Comparison of ENCODE assay signal across 34 cellular contexts in genomic region chr1:2935184-2935583, GRCh38.
"Had no signal": no experiment of that assay in that cellular context is flagged by ENCODE, and none has a peak within 500 bp of the region (broad histone marks: within the 10 kb centered on the region; RNA-seq: fewer than 3 reads in every experiment).

No MANE protein-coding gene starts in this region.

- H3K9me3 ChIP-seq: adrenal gland, Peyer's patch had no signal

- H3K36me3 ChIP-seq: adrenal gland, Peyer's patch had no signal

- ATAC-seq: activated naive CD4-positive, alpha-beta T cell treated with anti-CD3 and anti-CD28 coated beads, Interleukin-2, amount 50 U/mL, for 72 hours; activated T-cell treated with anti-CD3 and anti-CD28 coated beads, Interleukin-2, amount 50 U/mL, for 4 hours; PC-3; SK-N-SH treated with all-trans-retinoic acid at 6 μM for 48 hours had no signal

- H3K27me3 ChIP-seq: adrenal gland, Peyer's patch had no signal

- H3K27ac ChIP-seq: adrenal gland, Peyer's patch, VCaP had no signal

- DNase-seq: activated B cell treated with CpG ODN at 0.5 μM for 24 hours; activated CD4-positive, alpha-beta memory T cell treated with anti-CD3 and anti-CD28 coated beads for 36 hours; activated CD4-positive, alpha-beta T cell treated with anti-CD3 and anti-CD28 coated beads for 4 hours; activated CD4-positive, alpha-beta T cell treated with anti-CD3 and anti-CD28 coated beads, Interleukin-2, amount 50 U/mL, for 1 hour; activated CD4-positive, CD25-positive, alpha-beta regulatory T cell treated with anti-CD3 and anti-CD28 coated beads, Interleukin-2, amount 50 U/mL, for 72 hours; activated CD8-positive, alpha-beta memory T cell treated with anti-CD3 and anti-CD28 coated beads, Interleukin-2, amount 50 U/mL, for 4 hours; activated gamma-delta T cell treated with Interleukin-2 at 50 U/mL for 16 hours; activated naive CD4-positive, alpha-beta T cell treated with anti-CD3 and anti-CD28 coated beads for 36 hours; activated T-cell treated with anti-CD3 and anti-CD28 coated beads for 4 hours; activated T-cell treated with anti-CD3 and anti-CD28 coated beads, Interleukin-2, amount 50 U/mL, for 4 hours; adrenal gland; central memory CD4-positive, alpha-beta T cell; Karpas-422; KBM-7; NCI-H1105; NCI-H1417 treated with DMSO at 0.1 percent for 48 hours; NCI-H1694; NCI-H1930; NCI-H2081 treated with DMSO at 0.1 percent for 48 hours; NCI-H226; NCI-H524 treated with DMSO at 0.1 percent for 48 hours; NCI-H748 treated with DMSO at 0.1 percent for 48 hours; NK-92 treated with Interleukin-12 subunit alpha and Interleukin-12 subunit beta, amount 100 ng/mL, for 24 hours; PC-3; Peyer's patch; RPMI8226; SIG-M5; T-helper 1 cell; T-helper 2 cell; T-helper 9 cell had no signal

- H3K4me3 ChIP-seq: adrenal gland, Peyer's patch had no signal

- H3K4me1 ChIP-seq: adrenal gland, Peyer's patch had no signal

- FAIRE-seq: bronchial epithelial cell had no signal
